1 cellular context compared by ENCODE assay signal in the genomic region with DNA sequence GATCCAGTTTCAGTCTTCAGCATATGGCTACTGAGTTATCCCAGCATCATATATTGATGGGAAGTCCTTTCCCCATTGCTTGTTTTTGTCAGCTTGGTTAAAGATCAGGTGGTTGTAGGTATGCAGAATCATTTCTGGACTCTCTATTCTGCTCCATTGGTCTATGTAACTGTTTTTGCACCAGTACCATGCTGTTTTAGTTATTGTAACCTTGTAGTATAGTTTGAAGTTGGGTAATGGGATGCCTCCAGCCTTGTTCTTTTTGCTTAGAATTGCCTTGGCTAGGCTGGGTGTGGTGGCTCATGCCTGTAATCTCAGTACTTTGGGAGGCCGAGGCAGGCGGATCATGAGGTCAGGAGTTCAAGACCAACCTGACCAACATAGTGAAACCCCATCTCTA. TPM values are rescaled to one million over a fixed set of nuclear protein-coding genes. Genes with fewer than 3 reads are reported as not detected.
"Had no signal": no experiment of that assay in that cellular context is flagged by ENCODE, and none has a peak within 500 bp of the region (broad histone marks: within the 10 kb centered on the region; RNA-seq: fewer than 3 reads in every experiment).

No MANE protein-coding gene starts in this region.

RNA-seq across cellular contexts. Expression of gene COL9A1, which starts 36.9 kb away (rescaled TPM):
- total RNA-seq: GM12878 had no signal
- polyA plus RNA-seq: GM12878 had no signal
